Comparison of ENCODE assay signal across 19 cellular contexts in the genomic region with DNA sequence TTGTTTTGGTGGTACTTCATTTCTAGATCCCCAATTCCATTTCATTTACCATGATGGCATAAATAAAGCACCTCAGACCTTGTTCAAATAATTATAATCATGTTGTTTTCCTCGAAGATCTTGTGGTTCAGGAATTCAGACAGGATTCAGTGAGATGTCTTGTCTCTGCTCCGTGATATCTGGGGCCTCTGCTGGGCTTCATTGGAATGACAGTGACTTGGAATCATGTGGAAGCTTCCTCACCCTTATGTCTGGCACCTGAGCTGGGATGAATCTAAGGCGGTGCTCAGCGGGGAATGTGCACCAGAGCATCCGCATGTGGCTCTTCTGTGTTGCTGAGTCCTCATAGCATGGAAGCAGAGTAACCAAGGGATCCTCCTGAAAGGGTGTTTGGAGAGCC.
A peak's percentile ranks its signal among the peaks of the same experiment; 100 is the strongest.
DNase-seq lines count a peak whose midpoint lies in the region; FAIRE-seq and TF ChIP-seq lines count a peak whose summit lies in the region.
"Had no signal": no experiment of that assay in that cellular context is flagged by ENCODE, and none has a peak within 500 bp of the region (broad histone marks: within the 10 kb centered on the region; RNA-seq: fewer than 3 reads in every experiment).

No MANE protein-coding gene starts in this region.

- H2BK15ac ChIP-seq in mesenchymal stem cell (ENCODE audit: low read depth, poor library complexity, severe bottlenecking): no peak overlapping the region

- no peaks in the 10 kb centered on the region for H3K9me3 ChIP-seq in mesenchymal stem cell (ENCODE audit: control insufficient read depth, low read length)
- H3K9me3 ChIP-seq: colonic mucosa, heart right ventricle had no signal

- H3K27me3 ChIP-seq in bronchial epithelial cell (ENCODE audit: control insufficient read depth, insufficient read depth, low read length) (no peaks in the 10 kb centered on the region), mesenchymal stem cell (ENCODE audit: control insufficient read depth in 1 of 2, insufficient read depth in 1 of 2, low read length in 2 of 2) (no peaks in the 10 kb centered on the region)
- H3K27me3 ChIP-seq: colonic mucosa, heart right ventricle had no signal

- no peak overlapping the region for H2BK5ac ChIP-seq in mesenchymal stem cell (ENCODE audit: low read depth, low read length, poor library complexity, severe bottlenecking)

- no peak overlapping the region for H3K23ac ChIP-seq in mesenchymal stem cell (ENCODE audit: low read length in 2 of 2)

- H3K4ac ChIP-seq in mesenchymal stem cell (ENCODE audit: low read depth in 1 of 2, low read length in 2 of 2): no peak overlapping the region

- H2AK5ac ChIP-seq in mesenchymal stem cell (ENCODE audit: low read length, severe bottlenecking): no peak overlapping the region

- H2BK120ac ChIP-seq in mesenchymal stem cell (ENCODE audit: low read depth, low read length): no peak overlapping the region

- no peak overlapping the region for H3K18ac ChIP-seq in mesenchymal stem cell (ENCODE audit: low read depth in 1 of 2, low read length in 2 of 2)

- no peak for FAIRE-seq in bronchial epithelial cell (lab: Jason Lieb, UNC)

- H3K14ac ChIP-seq in mesenchymal stem cell (ENCODE audit: low read length in 2 of 2): no peak overlapping the region

- peak; percentile 8 for TF ChIP-seq CTCF in bronchial epithelial cell (IDR thresholded peaks at IDR 0.05; ENCODE audit: insufficient read depth, low read length, severe bottlenecking)

- H3K79me1 ChIP-seq in mesenchymal stem cell (replicated peaks; ENCODE audit: low read length, poor library complexity, severe bottlenecking): no peaks in the 10 kb centered on the region

- H4K8ac ChIP-seq in mesenchymal stem cell (ENCODE audit: low read length): no peak overlapping the region

- H3K36me3 ChIP-seq in bronchial epithelial cell (ENCODE audit: control insufficient read depth, insufficient read depth, low read length) (no peaks in the 10 kb centered on the region), mesenchymal stem cell (ENCODE audit: control insufficient read depth in 1 of 2, insufficient read depth in 2 of 2, low read depth in 1 of 2, low read length in 2 of 2) (peaks cover 0 to 6% of the 10 kb centered on the region in 2 experiments)
- H3K36me3 ChIP-seq: colonic mucosa, heart right ventricle had no signal

- H3K4me2 ChIP-seq in mesenchymal stem cell (ENCODE audit: low read length, poor library complexity, severe bottlenecking): no peak overlapping the region

- DNase-seq in EH (ENCODE audit: low read depth) (peak; percentile 37), M059J (ENCODE audit: low read depth) (peak; percentile 30), bronchial epithelial cell (ENCODE audit: low read depth) (no peak), mesenchymal stem cell (peak; percentile 6), OCI-M2 (lab: John Stamatoyannopoulos, UW; ENCODE audit: unreplicated experiment) (no peak), NCI-H1417 (lab: John Stamatoyannopoulos, UW) (no peak), DMS79 treated with DMSO at 0.1 percent for 48 hours (lab: John Stamatoyannopoulos, UW) (no peak)
- DNase-seq in activated T-cell treated with anti-CD3 and anti-CD28 coated beads, Interleukin-2, amount 50 U/mL, for 1 hour: no peak
- DNase-seq: activated CD4-positive, alpha-beta T cell treated with anti-CD3 and anti-CD28 coated beads, Interleukin-2, amount 50 U/mL, for 4 hours; amygdala; CD4-positive, alpha-beta memory T cell; colonic mucosa; heart right ventricle; left cardiac atrium; MM.1S; NCI-H1930; NCI-H69; posterior cingulate gyrus; T1000 had no signal

- H3K4me1 ChIP-seq in mesenchymal stem cell (ENCODE audit: control insufficient read depth, insufficient read depth, low read depth, low read length): no peaks in the 10 kb centered on the region
- H3K4me1 ChIP-seq: colonic mucosa, heart right ventricle had no signal

- no peak overlapping the region for H3K27ac ChIP-seq in mesenchymal stem cell (ENCODE audit: low read length, poor library complexity, severe bottlenecking)
- H3K27ac ChIP-seq: colonic mucosa, heart right ventricle had no signal

- WGBS in mesenchymal stem cell: 84% methylated on average over 5 of the region's 5 CpGs

- no peak overlapping the region for H2BK12ac ChIP-seq in mesenchymal stem cell (ENCODE audit: low read length in 2 of 2)

- no peak overlapping the region for H3K4me3 ChIP-seq in bronchial epithelial cell (ENCODE audit: low read depth, low read length)
- H3K4me3 ChIP-seq in mesenchymal stem cell (ENCODE audit: insufficient read depth in 1 of 2, low read depth in 1 of 2, low read length in 2 of 2): no peak overlapping the region
- H3K4me3 ChIP-seq: colonic mucosa, heart right ventricle had no signal

- H4K91ac ChIP-seq in mesenchymal stem cell (ENCODE audit: low read length): no peak overlapping the region

- H2AFZ ChIP-seq in mesenchymal stem cell (ENCODE audit: low read depth, low read length): no peak overlapping the region

- no peak overlapping the region for H3K9ac ChIP-seq in mesenchymal stem cell (ENCODE audit: low read length)

Comparison
In these comparisons a context has a peak if more than half of its experiments do, and no peak if none do; other contexts are left out.
1. DNase-seq: peak in EH (single experiment), M059J (single experiment) and mesenchymal stem cell (single experiment); none in bronchial epithelial cell (single experiment), OCI-M2 (single experiment), activated T-cell treated with anti-CD3 and anti-CD28 coated beads, Interleukin-2, amount 50 U/mL, for 1 hour (single experiment), NCI-H1417 (0 of 3) and DMS79 treated with DMSO at 0.1 percent for 48 hours (single experiment).